ENCODE assay signal across 8 cellular contexts in the genomic region with DNA sequence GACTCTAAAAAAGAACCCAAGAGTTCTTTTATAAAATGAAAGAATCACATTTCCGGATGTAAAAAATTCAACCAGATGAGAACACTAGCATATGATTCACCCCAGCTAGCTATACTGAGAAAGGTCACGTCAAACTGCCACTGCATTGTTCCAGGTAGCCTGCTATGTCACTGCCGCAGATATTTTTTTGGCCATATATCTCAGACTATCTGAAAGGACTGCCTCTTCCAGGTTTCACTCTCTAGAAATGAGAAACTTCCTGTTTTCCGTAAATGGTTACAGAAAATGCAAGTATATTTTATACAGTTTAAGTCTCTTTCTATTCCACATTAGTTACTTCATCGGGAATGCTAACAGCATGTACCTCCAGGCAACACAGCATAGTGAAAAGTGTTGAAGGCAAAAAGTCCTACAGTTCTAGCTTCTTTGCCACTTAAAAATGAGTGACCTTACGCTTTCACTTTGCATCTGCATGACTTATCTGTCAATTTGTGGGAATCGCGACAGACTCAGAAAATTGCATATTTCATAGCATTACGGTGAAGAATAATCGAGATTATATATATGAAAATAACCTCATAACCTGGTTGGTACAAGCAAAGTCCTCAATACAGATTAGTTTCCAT.
DNase-seq lines count a peak whose midpoint lies in the region; ATAC-seq and TF ChIP-seq lines count a peak whose summit lies in the region.

No MANE protein-coding gene starts in this region.

- H3K4me1 Mint-ChIP-seq in activated B cell treated with CpG ODN at 0.5 μM for 24 hours, result peaks cover 65% of the 10 kb centered on the region
- H3K4me1 Mint-ChIP-seq in natural killer cell, result peaks cover 49 to 55% of the 10 kb centered on the region in 2 donors

- no peaks in the 10 kb centered on the region for H3K9me3 Mint-ChIP-seq in activated B cell treated with CpG ODN at 0.5 μM for 24 hours
- no peaks in the 10 kb centered on the region for H3K9me3 Mint-ChIP-seq in natural killer cell

- H3K4me3 Mint-ChIP-seq in activated B cell treated with CpG ODN at 0.5 μM for 24 hours (peak overlapping the region; percentile 71), natural killer cell (peak overlapping the region; percentile 80)

- POLR2A ChIA-PET in activated B cell treated with CpG ODN at 0.5 μM for 24 hours (lab: Charles Lee), result no interaction called here

- DNase-seq in activated B cell treated with CpG ODN at 0.5 μM for 24 hours (no peak), natural killer cell (no peak), NCI-H2029 (lab: John Stamatoyannopoulos, UW) (no peak), NCI-H146 (lab: John Stamatoyannopoulos, UW) (no peak), A172 (ENCODE audit: low spot score) (no peak), kidney tubule cell (ENCODE audit: low spot score) (no peak)

- peak overlapping the region; percentile 73 for H3K27ac Mint-ChIP-seq in activated B cell treated with CpG ODN at 0.5 μM for 24 hours
- H3K27ac Mint-ChIP-seq in natural killer cell, result peak overlapping the region; percentile 77 to 84

- no peaks in the 10 kb centered on the region for H3K27me3 Mint-ChIP-seq in activated B cell treated with CpG ODN at 0.5 μM for 24 hours
- H3K27me3 Mint-ChIP-seq in natural killer cell (ENCODE audit: low read depth in 2 of 2), result no peaks in the 10 kb centered on the region

- CTCF ChIA-PET in activated B cell treated with CpG ODN at 0.5 μM for 24 hours (lab: Charles Lee), result no interaction called here

- H3K36me3 Mint-ChIP-seq in activated B cell treated with CpG ODN at 0.5 μM for 24 hours (ENCODE audit: low read depth) (no peaks in the 10 kb centered on the region), natural killer cell (no peaks in the 10 kb centered on the region)

- ATAC-seq in GM18868 (IDR thresholded peaks at IDR 0.05; ENCODE audit: unreplicated experiment), result peak; percentile 75
- ATAC-seq in HG02973 (IDR thresholded peaks at IDR 0.05; ENCODE audit: unreplicated experiment), result peak; percentile 74
- peak; percentile 92 for ATAC-seq in activated B cell treated with CpG ODN at 0.5 μM for 24 hours (ENCODE audit: low read depth)
- ATAC-seq in natural killer cell, result peak; percentile 82 to 92 (median 86)

- intact Hi-C loops in activated B cell treated with CpG ODN at 0.5 μM for 24 hours (cut with micrococcal nuclease), result loop anchor here (2.0 kb wide), 1 partner anchor 22 kb away; no protein-coding TSS in a partner anchor
- intact Hi-C loops in natural killer cell (cut with micrococcal nuclease), result loop anchor here (2.0 kb wide), 1 partner anchor 16 kb away; no protein-coding TSS in a partner anchor

- no peak for TF ChIP-seq CTCF in activated B cell treated with CpG ODN at 0.5 μM for 24 hours (IDR thresholded peaks at IDR 0.05)
- no peak for TF ChIP-seq CTCF in natural killer cell (IDR thresholded peaks at IDR 0.05)
